ENCODE assay signal across 12 cellular contexts in genomic region chr18:23578067-23578705, GRCh38. TPM values are rescaled to one million over a fixed set of nuclear protein-coding genes. Genes with fewer than 3 reads are reported as not detected.
DNase-seq lines count a peak whose midpoint lies in the region; ATAC-seq and TF ChIP-seq lines count a peak whose summit lies in the region.
"Had no signal": no experiment of that assay in that cellular context is flagged by ENCODE, and none has a peak within 500 bp of the region (broad histone marks: within the 10 kb centered on the region; RNA-seq: fewer than 3 reads in every experiment).

No MANE protein-coding gene starts in this region.

- intact Hi-C loops in Right ventricle myocardium inferior (cut with DNase I) = no loop called here

- TF ChIP-seq CTCF in brain (conservative IDR thresholded peaks at IDR 0.05) = no peak

- H3K9me3 Mint-ChIP-seq in activated CD8-positive, alpha-beta memory T cell treated with anti-CD3 and anti-CD28 coated beads, Interleukin-2, amount 10 ng/mL, durations not matched to agents 7 days and 5 days (ENCODE audit: low read depth) = no peaks in the 10 kb centered on the region
- no peaks in the 10 kb centered on the region for H3K9me3 Mint-ChIP-seq in brain
- no peaks in the 10 kb centered on the region for H3K9me3 Mint-ChIP-seq in stimulated activated effector memory CD8-positive, alpha-beta T cell treated with anti-CD3 and anti-CD28 coated beads, Interleukin-12 subunit alpha, Interleukin-12 subunit beta, amount 100 ng/mL, for 72 hours

- ATAC-seq in activated CD8-positive, alpha-beta memory T cell treated with anti-CD3 and anti-CD28 coated beads, Interleukin-2, amount 10 ng/mL, durations not matched to agents 7 days and 5 days = no peak
- no peak for ATAC-seq in stimulated activated effector memory CD8-positive, alpha-beta T cell treated with anti-CD3 and anti-CD28 coated beads, Interleukin-12 subunit alpha, Interleukin-12 subunit beta, amount 100 ng/mL, for 72 hours
- ATAC-seq in Right ventricle myocardium inferior = no peak
- ATAC-seq: gastrocnemius medialis had no signal

- H3K36me3 Mint-ChIP-seq in activated CD8-positive, alpha-beta memory T cell treated with anti-CD3 and anti-CD28 coated beads, Interleukin-2, amount 10 ng/mL, durations not matched to agents 7 days and 5 days = peaks cover 28% of the 10 kb centered on the region
- H3K36me3 Mint-ChIP-seq in brain = peaks cover 30% of the 10 kb centered on the region
- peaks cover 61% of the 10 kb centered on the region for H3K36me3 Mint-ChIP-seq in stimulated activated effector memory CD8-positive, alpha-beta T cell treated with anti-CD3 and anti-CD28 coated beads, Interleukin-12 subunit alpha, Interleukin-12 subunit beta, amount 100 ng/mL, for 72 hours

- CTCF ChIA-PET in activated CD8-positive, alpha-beta memory T cell treated with anti-CD3 and anti-CD28 coated beads, Interleukin-2, amount 10 ng/mL, durations not matched to agents 7 days and 5 days (lab: Charles Lee) = no interaction called here

- peak overlapping the region; percentile 45 for H3K27ac Mint-ChIP-seq in activated CD8-positive, alpha-beta memory T cell treated with anti-CD3 and anti-CD28 coated beads, Interleukin-2, amount 10 ng/mL, durations not matched to agents 7 days and 5 days
- H3K27ac Mint-ChIP-seq in brain = peak overlapping the region in 4 of 5 experiments; percentile 5 to 16 (median 10)
- peak overlapping the region; percentile 90 for H3K27ac Mint-ChIP-seq in stimulated activated effector memory CD8-positive, alpha-beta T cell treated with anti-CD3 and anti-CD28 coated beads, Interleukin-12 subunit alpha, Interleukin-12 subunit beta, amount 100 ng/mL, for 72 hours

- no peak overlapping the region for H3K4me3 Mint-ChIP-seq in activated CD8-positive, alpha-beta memory T cell treated with anti-CD3 and anti-CD28 coated beads, Interleukin-2, amount 10 ng/mL, durations not matched to agents 7 days and 5 days
- no peak overlapping the region for H3K4me3 Mint-ChIP-seq in brain
- H3K4me3 Mint-ChIP-seq in stimulated activated effector memory CD8-positive, alpha-beta T cell treated with anti-CD3 and anti-CD28 coated beads, Interleukin-12 subunit alpha, Interleukin-12 subunit beta, amount 100 ng/mL, for 72 hours = peak overlapping the region; percentile 22

- H3K4me1 Mint-ChIP-seq in activated CD8-positive, alpha-beta memory T cell treated with anti-CD3 and anti-CD28 coated beads, Interleukin-2, amount 10 ng/mL, durations not matched to agents 7 days and 5 days = peaks cover 47% of the 10 kb centered on the region
- H3K4me1 Mint-ChIP-seq in brain = peaks cover 64% of the 10 kb centered on the region
- peaks cover 73% of the 10 kb centered on the region for H3K4me1 Mint-ChIP-seq in stimulated activated effector memory CD8-positive, alpha-beta T cell treated with anti-CD3 and anti-CD28 coated beads, Interleukin-12 subunit alpha, Interleukin-12 subunit beta, amount 100 ng/mL, for 72 hours

- DNase-seq in activated CD8-positive, alpha-beta memory T cell treated with anti-CD3 and anti-CD28 coated beads, Interleukin-2, amount 10 ng/mL, durations not matched to agents 7 days and 5 days = no peak
- DNase-seq in activated CD8-positive, alpha-beta memory T cell treated with anti-CD3 and anti-CD28 coated beads for 24 hours = no peak
- peak; percentile 2 for DNase-seq in NCI-H345 treated with DMSO at 0.1 percent for 48 hours (lab: John Stamatoyannopoulos, UW; ENCODE audit: unreplicated experiment)
- no peak for DNase-seq in stimulated activated effector memory CD8-positive, alpha-beta T cell treated with anti-CD3 and anti-CD28 coated beads, Interleukin-12 subunit alpha, Interleukin-12 subunit beta, amount 100 ng/mL, for 72 hours (ENCODE audit: low spot score in 2 of 2)
- DNase-seq in HT-29 (ENCODE audit: low spot score) = no peak
- no peak for DNase-seq in stimulated activated CD4-positive, alpha-beta T cell treated with anti-CD3 and anti-CD28 coated beads, Interleukin-1b, Interleukin-23, amount 100 ng/mL, for 48 hours
- DNase-seq in Right ventricle myocardium inferior (ENCODE audit: missing footprints) = no peak
- DNase-seq: activated effector memory CD4-positive, alpha-beta T cell treated with Interleukin-2 at 50 U/mL for 16 hours; gastrocnemius medialis; NCI-H2081; thyroid gland had no signal

- H3K27me3 Mint-ChIP-seq in activated CD8-positive, alpha-beta memory T cell treated with anti-CD3 and anti-CD28 coated beads, Interleukin-2, amount 10 ng/mL, durations not matched to agents 7 days and 5 days = no peaks in the 10 kb centered on the region
- H3K27me3 Mint-ChIP-seq in brain = no peaks in the 10 kb centered on the region

RNA-seq across cellular contexts. Expression of gene NPC1, which starts 8.1 kb away (rescaled TPM):
- total RNA-seq in activated CD8-positive, alpha-beta memory T cell treated with anti-CD3 and anti-CD28 coated beads, Interleukin-2, amount 10 ng/mL, durations not matched to agents 7 days and 5 days = 10 to 100 TPM; 36.1 to 37.4 TPM
- 44.6 TPM for polyA plus RNA-seq in brain (ENCODE audit: insufficient read depth, low read depth, low replicate concordance)
- 35.7 and 48.5 TPM in 2 replicates for total RNA-seq in HT-29 (2014; rRNA removed; shearing (Covaris generic))
- 10.9 TPM for total RNA-seq in Right ventricle myocardium inferior

Comparison
In these comparisons a context has a peak if more than half of its experiments do, and no peak if none do; other contexts are left out.
1. H3K27ac Mint-ChIP-seq: peak in every context shown above with its lines; median percentile 90 in stimulated activated effector memory CD8-positive, alpha-beta T cell treated with anti-CD3 and anti-CD28 coated beads, Interleukin-12 subunit alpha, Interleukin-12 subunit beta, amount 100 ng/mL, for 72 hours; 45 in activated CD8-positive, alpha-beta memory T cell treated with anti-CD3 and anti-CD28 coated beads, Interleukin-2, amount 10 ng/mL, durations not matched to agents 7 days and 5 days; 10 in brain.